ENCODE assay signal across 8 cellular contexts in the genomic region with DNA sequence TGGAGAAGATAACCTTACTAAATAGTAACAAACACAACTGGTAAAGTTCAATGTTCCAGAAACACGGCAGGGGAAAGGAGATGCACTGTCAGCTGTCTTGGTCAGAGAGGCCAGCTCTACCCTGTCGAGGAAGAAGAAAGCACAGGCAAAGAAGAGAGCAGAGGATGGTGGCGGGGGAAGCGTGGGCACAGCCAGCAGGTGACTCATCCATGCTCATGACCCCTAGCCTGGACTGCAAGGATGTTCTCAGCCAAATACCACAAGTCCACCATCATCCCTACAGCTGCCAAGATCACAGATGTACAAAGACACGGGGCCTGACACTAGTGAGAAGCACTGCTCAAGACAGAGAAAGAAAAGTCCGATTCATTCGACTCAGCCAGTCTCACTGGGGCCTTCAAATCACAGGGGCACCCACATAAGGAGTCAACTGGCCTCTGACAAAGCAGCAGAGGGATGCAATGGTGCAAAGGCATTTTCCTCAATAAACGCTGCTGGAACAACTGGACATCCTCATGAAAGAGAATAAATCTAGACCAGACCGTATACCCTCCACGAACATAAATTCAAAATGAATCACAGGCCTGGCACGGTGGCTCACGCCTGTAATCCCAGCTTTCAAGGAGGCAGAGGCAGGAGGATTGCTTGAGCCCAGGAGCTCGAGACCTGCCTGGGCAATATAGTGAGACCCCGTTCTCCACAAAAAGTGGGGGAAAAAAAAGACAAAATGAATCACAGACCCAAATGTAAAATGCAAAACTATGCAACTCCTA. TPM values are rescaled to one million over a fixed set of nuclear protein-coding genes. Genes with fewer than 3 reads are reported as not detected.
DNase-seq lines count a peak whose midpoint lies in the region; ATAC-seq, FAIRE-seq and TF ChIP-seq lines count a peak whose summit lies in the region.

No MANE protein-coding gene starts in this region.

- no peak overlapping the region for H3K4me3 Mint-ChIP-seq in naive thymus-derived CD8-positive, alpha-beta T cell

- TF ChIP-seq CTCF in A549 (IDR thresholded peaks at IDR 0.05) (no peak), HEK293 (tag by site-specific recombination; IDR thresholded peaks at IDR 0.05) (no peak), body of pancreas (IDR thresholded peaks at IDR 0.05) (no peak)

- TF ChIP-seq EP300 in A549 (IDR thresholded peaks at IDR 0.05) = no peak

- TF ChIP-seq POLR2A in A549 (IDR thresholded peaks at IDR 0.05; ENCODE audit: low read length) (no peak), body of pancreas (IDR thresholded peaks at IDR 0.05) (no peak)

- CTCF ChIA-PET in A549 (lab: Yijun Ruan, JAX) = interaction anchor here (1.2 kb wide), 1 partner anchor 23 kb away, joined by 3 read pairs; no protein-coding TSS in a partner anchor
- CTCF ChIA-PET in HEK293 (lab: Yijun Ruan, JAX) = no interaction called here

- no peak for FAIRE-seq in A549 (lab: Jason Lieb, UNC)

- H3K9me3 ChIP-seq in A549 = no peaks in the 10 kb centered on the region
- H3K9me3 ChIP-seq in HEK293 (ENCODE audit: control insufficient read depth, insufficient read depth, low read depth, low read length) = no peaks in the 10 kb centered on the region
- no peaks in the 10 kb centered on the region for H3K9me3 ChIP-seq in body of pancreas

- H3K27ac Mint-ChIP-seq in naive thymus-derived CD8-positive, alpha-beta T cell = peak overlapping the region in 3 of 10 donors; percentile 15 to 34 (median 29)

- WGBS in A549 (ENCODE audit: missing lambda C conversion rate) = 84% methylated on average over 14 of the region's 14 CpGs
- 79 to 91% methylated on average over 14 of the region's 14 CpGs for WGBS in body of pancreas, 2 donors

- H3K4me3 ChIP-seq in A549 = no peak overlapping the region
- no peak overlapping the region for H3K4me3 ChIP-seq in HEK293 (ENCODE audit: low read depth, low read length)
- no peak overlapping the region for H3K4me3 ChIP-seq in body of pancreas

- H3K36me3 Mint-ChIP-seq in naive thymus-derived CD8-positive, alpha-beta T cell = peaks cover 0 to 43% (median 0%) of the 10 kb centered on the region in 3 donors

- peaks cover 15% of the 10 kb centered on the region; the same call in 2 of the 3 replicates for H3K4me1 ChIP-seq in A549
- H3K4me1 ChIP-seq in HEK293 (ENCODE audit: control insufficient read depth, insufficient read depth, low read length) = no peaks in the 10 kb centered on the region
- H3K4me1 ChIP-seq in body of pancreas = peaks cover 7% of the 10 kb centered on the region

- no peaks in the 10 kb centered on the region for H3K27me3 ChIP-seq in body of pancreas

- no peak overlapping the region for H3K4me2 ChIP-seq in A549

- H3K27ac ChIP-seq in A549 (no peak overlapping the region), HEK293 (ENCODE audit: extremely low read depth, low read depth, low read length) (no peak overlapping the region), body of pancreas (no peak overlapping the region)

- no peaks in the 10 kb centered on the region for H3K9me3 Mint-ChIP-seq in naive thymus-derived CD8-positive, alpha-beta T cell

- DNase-seq in A549 (ENCODE audit: low read depth in 1 of 2, low spot score in 1 of 2) (peak in 1 of 2 experiments; percentile 32), body of pancreas (peak in 1 of 4 donors; percentile 43), kidney tubule cell (ENCODE audit: low spot score) (peak; percentile 92)
- no peak for DNase-seq in naive thymus-derived CD8-positive, alpha-beta T cell

- no peaks in the 10 kb centered on the region for H3K27me3 Mint-ChIP-seq in naive thymus-derived CD8-positive, alpha-beta T cell

- POLR2A ChIA-PET in A549 (lab: Yijun Ruan, JAX) = no interaction called here
- POLR2A ChIA-PET in HEK293 (lab: Yijun Ruan, JAX) = interaction anchor here (0.6 to 1.3 kb wide), 3 partner anchors 176 to 577 kb away, joined by 3 to 4 read pairs (median 3); no protein-coding TSS in a partner anchor
- POLR2A ChIA-PET in naive thymus-derived CD8-positive, alpha-beta T cell (lab: Charles Lee) = interaction anchor here (1.8 kb wide), 1 partner anchor 21 kb away, joined by 5 read pairs; the partner anchor contains the start of gene ING5

- no peak for TF ChIP-seq RAD21 in A549 (conservative IDR thresholded peaks at IDR 0.05 in 1 of 2, IDR thresholded peaks at IDR 0.05 in 1 of 2)

- intact Hi-C loops in body of pancreas (cut with DNase I) = no loop called here

- H3K4me1 Mint-ChIP-seq in naive thymus-derived CD8-positive, alpha-beta T cell = peaks cover 4 to 12% (median 5%) of the 10 kb centered on the region in 4 donors

- H3K36me3 ChIP-seq in HEK293 (ENCODE audit: control insufficient read depth in 2 of 2, insufficient read depth in 1 of 2, low read length in 2 of 2) = peaks cover 47 to 96% of the 10 kb centered on the region in 2 experiments
- H3K36me3 ChIP-seq in body of pancreas (replicated peaks in 1 of 2; ENCODE audit: insufficient read depth in 1 of 2, low read depth in 2 of 2) = no peaks in the 10 kb centered on the region

- ATAC-seq in A549 (peak; percentile 30 to 63; a peak in 3 of 6 replicates), body of pancreas (peak; percentile 28), GM21423 (IDR thresholded peaks at IDR 0.05; ENCODE audit: unreplicated experiment) (no peak), HG03432 (IDR thresholded peaks at IDR 0.05; ENCODE audit: unreplicated experiment) (no peak), HG03469 (IDR thresholded peaks at IDR 0.05; ENCODE audit: unreplicated experiment) (no peak)
- no peak for ATAC-seq in naive thymus-derived CD8-positive, alpha-beta T cell

TF ChIP-seq in HEK293, 187 proteins besides CTCF, POLR2A, EP300 and RAD21:
- TF ChIP-seq ZFHX2 (tag by site-specific recombination; conservative IDR thresholded peaks at IDR 0.05) = peak; percentile 27; the same call in 1 of the 2 replicates
- no peak for TF ChIP-seq ZNF707 (tag by site-specific recombination; IDR thresholded peaks at IDR 0.05)
- TF ChIP-seq ZBTB20 (tag by site-specific recombination; IDR thresholded peaks at IDR 0.05) = no peak
- TF ChIP-seq ZFP3 (tag by site-specific recombination; IDR thresholded peaks at IDR 0.05; ENCODE audit: low read depth) = no peak

RNA-seq across cellular contexts. Expression of gene DTYMK, which starts 5.6 kb away (rescaled TPM):
- 62.7 and 68.7 TPM in 2 replicates for polyA plus RNA-seq in A549 (2011; rRNA removed)
- polyA plus RNA-seq in A549 (2012; cell fraction: cytosol; rRNA removed) = 152 and 157 TPM in 2 replicates
- 112 and 122 TPM in 2 replicates for polyA plus RNA-seq in A549 (2012; cell fraction: nucleus; rRNA removed)
- polyA plus RNA-seq in A549 (2017; fragmentation: RNase III; extraction: RNeasy Plus Mini Kit Qiagen cat#74134 plus additional on column Dnase treatment) = 90.7 to 99.5 TPM (median 98.9 TPM) in 3 replicates
- polyA minus RNA-seq in A549 (2011; rRNA and poly(A)+ RNA removed) = 24.1 and 31.9 TPM in 2 replicates
- 10 to 100 TPM in 1 of 2 donors, 1 to 10 TPM in 1; 5.7 to 12.5 TPM for total RNA-seq in body of pancreas
- total RNA-seq in naive thymus-derived CD8-positive, alpha-beta T cell = 10 to 100 TPM; 19.8 to 21.2 TPM
- 10 to 100 TPM; 36.3 to 40.7 (median 38.6) TPM for polyA plus RNA-seq in naive thymus-derived CD8-positive, alpha-beta T cell

RNA-seq across cellular contexts. Expression of gene ING5, which starts 20.8 kb away (rescaled TPM):
- polyA plus RNA-seq in A549 (2011; rRNA removed) (28.4 and 28.6 TPM in 2 replicates), A549 (2017; fragmentation: RNase III; extraction: RNeasy Plus Mini Kit Qiagen cat#74134 plus additional on column Dnase treatment) (29.6 to 31.0 TPM (median 30.1 TPM) in 3 replicates)
- 41.3 and 48.6 TPM in 2 replicates for polyA plus RNA-seq in A549 (2012; cell fraction: cytosol; rRNA removed)
- 77.0 and 96.2 TPM in 2 replicates for polyA plus RNA-seq in A549 (2012; cell fraction: nucleus; rRNA removed)
- 31.8 and 32.5 TPM in 2 replicates for polyA minus RNA-seq in A549 (2011; rRNA and poly(A)+ RNA removed)
- 10 to 100 TPM; 28.5 to 89.0 TPM for total RNA-seq in body of pancreas
- 10 to 100 TPM; 73.1 to 80.8 TPM for total RNA-seq in naive thymus-derived CD8-positive, alpha-beta T cell
- 10 to 100 TPM; 16.4 to 23.5 (median 17.4) TPM for polyA plus RNA-seq in naive thymus-derived CD8-positive, alpha-beta T cell

RNA-seq across cellular contexts. Expression of gene ATG4B, which starts 43.5 kb away (rescaled TPM):
- 75.2 and 75.6 TPM in 2 replicates for polyA plus RNA-seq in A549 (2011; rRNA removed)
- polyA plus RNA-seq in A549 (2012; cell fraction: cytosol; rRNA removed) = 82.5 and 87.7 TPM in 2 replicates
- 245 and 306 TPM in 2 replicates for polyA plus RNA-seq in A549 (2012; cell fraction: nucleus; rRNA removed)
- polyA plus RNA-seq in A549 (2017; fragmentation: RNase III; extraction: RNeasy Plus Mini Kit Qiagen cat#74134 plus additional on column Dnase treatment) = 68.8 to 74.7 TPM (median 70.3 TPM) in 3 replicates
- 116 and 122 TPM in 2 replicates for polyA minus RNA-seq in A549 (2011; rRNA and poly(A)+ RNA removed)
- 10 to 100 TPM; 27.5 to 54.4 TPM for total RNA-seq in body of pancreas
- 100 to 1,000 TPM; 103 to 104 TPM for total RNA-seq in naive thymus-derived CD8-positive, alpha-beta T cell
- 10 to 100 TPM; 45.8 to 60.1 (median 46.5) TPM for polyA plus RNA-seq in naive thymus-derived CD8-positive, alpha-beta T cell

RNA-seq across cellular contexts. Expression of gene THAP4, which starts 44.1 kb away (rescaled TPM):
- 36.1 and 37.3 TPM in 2 replicates for polyA plus RNA-seq in A549 (2011; rRNA removed)
- 103 and 105 TPM in 2 replicates for polyA plus RNA-seq in A549 (2012; cell fraction: cytosol; rRNA removed)
- polyA plus RNA-seq in A549 (2012; cell fraction: nucleus; rRNA removed) = 58.3 and 68.4 TPM in 2 replicates
- 51.0 to 56.7 TPM (median 53.2 TPM) in 3 replicates for polyA plus RNA-seq in A549 (2017; fragmentation: RNase III; extraction: RNeasy Plus Mini Kit Qiagen cat#74134 plus additional on column Dnase treatment)
- polyA minus RNA-seq in A549 (2011; rRNA and poly(A)+ RNA removed) = 49.8 and 63.5 TPM in 2 replicates
- total RNA-seq in body of pancreas = 10 to 100 TPM; 44.4 to 59.0 TPM
- 10 to 100 TPM; 28.4 to 31.8 TPM for total RNA-seq in naive thymus-derived CD8-positive, alpha-beta T cell
- 10 to 100 TPM; 29.6 to 58.4 (median 38.9) TPM for polyA plus RNA-seq in naive thymus-derived CD8-positive, alpha-beta T cell

RNA-seq across cellular contexts. Expression of gene D2HGDH, which starts 53.4 kb away (rescaled TPM):
- polyA plus RNA-seq in A549 (2011; rRNA removed) = 6.5 and 7.0 TPM in 2 replicates
- 17.3 and 21.6 TPM in 2 replicates for polyA plus RNA-seq in A549 (2012; cell fraction: cytosol; rRNA removed)
- 124 and 153 TPM in 2 replicates for polyA plus RNA-seq in A549 (2012; cell fraction: nucleus; rRNA removed)
- 16.5 to 18.8 TPM (median 18.5 TPM) in 3 replicates for polyA plus RNA-seq in A549 (2017; fragmentation: RNase III; extraction: RNeasy Plus Mini Kit Qiagen cat#74134 plus additional on column Dnase treatment)
- polyA minus RNA-seq in A549 (2011; rRNA and poly(A)+ RNA removed) = 7.9 and 15.7 TPM in 2 replicates
- total RNA-seq in body of pancreas = 10 to 100 TPM; 27.0 to 42.5 TPM
- 10 to 100 TPM; 47.6 to 51.6 TPM for total RNA-seq in naive thymus-derived CD8-positive, alpha-beta T cell
- polyA plus RNA-seq in naive thymus-derived CD8-positive, alpha-beta T cell = 1 to 10 TPM; 1.5 to 6.8 (median 2.7) TPM

Comparison
In these comparisons a context has a peak if more than half of its experiments do, and no peak if none do; other contexts are left out.
1. ATAC-seq: peak in A549 (2 of 2) and body of pancreas (single experiment); none in GM21423 (single experiment), HG03432 (single experiment), HG03469 (single experiment) and naive thymus-derived CD8-positive, alpha-beta T cell (0 of 2).